2 cellular contexts compared by ENCODE assay signal in genomic region chr1:76781447-76781846, GRCh38.
TF ChIP-seq lines count a peak whose summit lies in the region.

No MANE protein-coding gene starts in this region.

TF ChIP-seq in IMR-90, 13 proteins besides CTCF, POLR2A, EP300 and RAD21:
- no peak for TF ChIP-seq NFE2L2 (IDR thresholded peaks at IDR 0.05; ENCODE audit: low read depth, low read length)
- peak; percentile 70 for TF ChIP-seq MAFK (IDR thresholded peaks at IDR 0.05; ENCODE audit: low read depth, low read length)
- no peak for TF ChIP-seq SMC3 (IDR thresholded peaks at IDR 0.05; ENCODE audit: low read depth, low read length)

TF ChIP-seq in H1, 55 proteins besides CTCF, POLR2A, EP300 and RAD21:
- TF ChIP-seq RBBP5 (IDR thresholded peaks at IDR 0.05; ENCODE audit: borderline replicate concordance, low read depth, low read length) (no peak), MAFK (IDR thresholded peaks at IDR 0.05; ENCODE audit: low read depth, low read length) (peak; percentile 51; the same call in 1 of the 2 replicates)
